23 cellular contexts compared by ENCODE assay signal in genomic region chr10:23194966-23195845, GRCh38. TPM values are rescaled to one million over a fixed set of nuclear protein-coding genes. Genes with fewer than 3 reads are reported as not detected.
DNase-seq lines count a peak whose midpoint lies in the region; ATAC-seq, FAIRE-seq and TF ChIP-seq lines count a peak whose summit lies in the region.
"Had no signal": no experiment of that assay in that cellular context is flagged by ENCODE, and none has a peak within 500 bp of the region (broad histone marks: within the 10 kb centered on the region; RNA-seq: fewer than 3 reads in every experiment).

No MANE protein-coding gene starts in this region.

- no peak for TF ChIP-seq POLR2A in endothelial cell of umbilical vein (IDR thresholded peaks at IDR 0.05; ENCODE audit: low read depth, low read length)

- peak overlapping the region; percentile 63 for H3K4me3 Mint-ChIP-seq in nephron progenitor cell
- H3K4me3 Mint-ChIP-seq in stimulated activated effector memory CD8-positive, alpha-beta T cell treated with anti-CD3 and anti-CD28 coated beads, Interleukin-12 subunit alpha, Interleukin-12 subunit beta, amount 100 ng/mL, for 72 hours, result no peak overlapping the region

- no peaks in the 10 kb centered on the region for H3K79me2 ChIP-seq in endothelial cell of umbilical vein (ENCODE audit: control insufficient read depth, insufficient read depth, low read length)
- no peaks in the 10 kb centered on the region for H3K79me2 ChIP-seq in PC-3 (ENCODE audit: low read length)

- peaks cover 9% of the 10 kb centered on the region for H3K4me1 Mint-ChIP-seq in nephron progenitor cell
- no peaks in the 10 kb centered on the region for H3K4me1 Mint-ChIP-seq in stimulated activated effector memory CD8-positive, alpha-beta T cell treated with anti-CD3 and anti-CD28 coated beads, Interleukin-12 subunit alpha, Interleukin-12 subunit beta, amount 100 ng/mL, for 72 hours

- H3K27ac ChIP-seq in right cardiac atrium (ENCODE audit: low read length) (no peak overlapping the region), endothelial cell of umbilical vein (ENCODE audit: insufficient read depth, low read depth, low read length) (no peak overlapping the region), PC-3 (ENCODE audit: low read length) (no peak overlapping the region)
- H3K27ac ChIP-seq: breast epithelium, left lung, thyroid gland had no signal

- H3K9me3 Mint-ChIP-seq in nephron progenitor cell, result no peaks in the 10 kb centered on the region
- no peaks in the 10 kb centered on the region for H3K9me3 Mint-ChIP-seq in stimulated activated effector memory CD8-positive, alpha-beta T cell treated with anti-CD3 and anti-CD28 coated beads, Interleukin-12 subunit alpha, Interleukin-12 subunit beta, amount 100 ng/mL, for 72 hours

- H3K9ac ChIP-seq in endothelial cell of umbilical vein (replicated peaks; ENCODE audit: extremely low read depth, insufficient read depth, low read length) (no peak overlapping the region), PC-3 (ENCODE audit: low read length) (no peak overlapping the region)

- CTCF ChIA-PET in endothelial cell of umbilical vein (lab: Charles Lee), result no interaction called here
- CTCF ChIA-PET in PC-3 (lab: Charles Lee), result no interaction called here

- H3K4me3 ChIP-seq in right cardiac atrium (ENCODE audit: low read length), result peak overlapping the region; percentile 18
- no peak overlapping the region for H3K4me3 ChIP-seq in endothelial cell of umbilical vein (replicated peaks in 1 of 3; ENCODE audit: insufficient read depth in 1 of 3, low read depth in 1 of 3, low read length in 3 of 3)
- H3K4me3 ChIP-seq in PC-3 (ENCODE audit: low read length), result no peak overlapping the region
- H3K4me3 ChIP-seq: K562, left lung, thyroid gland had no signal

- no peak for ATAC-seq in right cardiac atrium
- ATAC-seq in left ventricle myocardium superior, result no peak
- no peak for ATAC-seq in GM21360 (IDR thresholded peaks at IDR 0.05; ENCODE audit: unreplicated experiment)
- no peak for ATAC-seq in PC-3
- ATAC-seq in GM18511 (IDR thresholded peaks at IDR 0.05; ENCODE audit: unreplicated experiment), result no peak
- no peak for ATAC-seq in stimulated activated effector memory CD8-positive, alpha-beta T cell treated with anti-CD3 and anti-CD28 coated beads, Interleukin-12 subunit alpha, Interleukin-12 subunit beta, amount 100 ng/mL, for 72 hours
- ATAC-seq: K562, left lung had no signal

- intact Hi-C loops in right cardiac atrium (cut with DNase I) (no loop called here), left ventricle myocardium superior (cut with micrococcal nuclease) (no loop called here), endothelial cell of umbilical vein (cut with micrococcal nuclease) (no loop called here), PC-3 (cut with micrococcal nuclease) (no loop called here)

- H3K36me3 ChIP-seq in endothelial cell of umbilical vein (ENCODE audit: control insufficient read depth in 2 of 2, extremely low read depth in 1 of 2, insufficient read depth in 2 of 2, low read length in 2 of 2) (no peaks in the 10 kb centered on the region), PC-3 (ENCODE audit: low read depth, low read length) (no peaks in the 10 kb centered on the region)
- H3K36me3 ChIP-seq: breast epithelium, left lung, thyroid gland had no signal

- no TSS peak for BruUV-seq in endothelial cell of umbilical vein (replicated peaks; lab: Mats Ljungman, UMichigan)
- BruUV-seq in PC-3 (replicated peaks; lab: Mats Ljungman, UMichigan), result no TSS peak

- H3K9me2 ChIP-seq in PC-3 (replicated peaks; ENCODE audit: low read length), result no peaks in the 10 kb centered on the region

- no peak for TF ChIP-seq CTCF in endothelial cell of umbilical vein (IDR thresholded peaks at IDR 0.05; ENCODE audit: extremely low read depth in 1 of 2, insufficient read depth in 1 of 2, low read depth in 1 of 2, low read length in 2 of 2)
- TF ChIP-seq CTCF in nephron progenitor cell (IDR thresholded peaks at IDR 0.05), result no peak
- no peak for TF ChIP-seq CTCF in PC-3 (conservative IDR thresholded peaks at IDR 0.05; ENCODE audit: low read depth, low read length)

- no peaks in the 10 kb centered on the region for H3K9me3 ChIP-seq in right cardiac atrium (ENCODE audit: control insufficient read depth, low read length)
- no peaks in the 10 kb centered on the region for H3K9me3 ChIP-seq in endothelial cell of umbilical vein (replicated peaks; ENCODE audit: control insufficient read depth, insufficient read depth, low read length)
- no peaks in the 10 kb centered on the region for H3K9me3 ChIP-seq in PC-3 (ENCODE audit: low read length)
- H3K9me3 ChIP-seq: breast epithelium, left lung, thyroid gland had no signal

- H3K4me1 ChIP-seq in right cardiac atrium (ENCODE audit: control insufficient read depth, insufficient read depth, low read length), result peaks cover 8% of the 10 kb centered on the region
- H3K4me1 ChIP-seq in endothelial cell of umbilical vein (ENCODE audit: control insufficient read depth, extremely low read depth, insufficient read depth, low read length), result no peaks in the 10 kb centered on the region
- H3K4me1 ChIP-seq in PC-3 (ENCODE audit: insufficient read depth, low read length), result no peaks in the 10 kb centered on the region
- H3K4me1 ChIP-seq: breast epithelium had no signal

- H3K36me3 Mint-ChIP-seq in nephron progenitor cell (ENCODE audit: low read depth), result no peaks in the 10 kb centered on the region
- H3K36me3 Mint-ChIP-seq in stimulated activated effector memory CD8-positive, alpha-beta T cell treated with anti-CD3 and anti-CD28 coated beads, Interleukin-12 subunit alpha, Interleukin-12 subunit beta, amount 100 ng/mL, for 72 hours, result no peaks in the 10 kb centered on the region
- H3K36me3 Mint-ChIP-seq: CD14-positive monocyte had no signal

- no peak overlapping the region for H3K27ac Mint-ChIP-seq in nephron progenitor cell
- H3K27ac Mint-ChIP-seq in stimulated activated effector memory CD8-positive, alpha-beta T cell treated with anti-CD3 and anti-CD28 coated beads, Interleukin-12 subunit alpha, Interleukin-12 subunit beta, amount 100 ng/mL, for 72 hours, result no peak overlapping the region
- H3K27ac Mint-ChIP-seq: CD14-positive monocyte had no signal

- H2AFZ ChIP-seq in endothelial cell of umbilical vein (ENCODE audit: low read depth, low read length) (no peak overlapping the region), PC-3 (ENCODE audit: low read length) (no peak overlapping the region)

- 3% methylated on average over 70 of the region's 70 CpGs for WGBS in right cardiac atrium

- no peaks in the 10 kb centered on the region for H3K9me1 ChIP-seq in endothelial cell of umbilical vein (replicated peaks; ENCODE audit: control insufficient read depth, extremely low read depth, insufficient read depth, low read length)

- no peak for FAIRE-seq in endothelial cell of umbilical vein (lab: Jason Lieb, UNC)
- FAIRE-seq: G401.6, K562 had no signal

- no peaks in the 10 kb centered on the region for H3F3A ChIP-seq in PC-3 (ENCODE audit: low read length, unreplicated experiment)

- H3K27me3 Mint-ChIP-seq in nephron progenitor cell (ENCODE audit: low read depth, poor library complexity), result peaks cover 98% of the 10 kb centered on the region

- H3K4me2 ChIP-seq in endothelial cell of umbilical vein (ENCODE audit: insufficient read depth, low read length), result no peak overlapping the region
- H3K4me2 ChIP-seq in PC-3 (ENCODE audit: low read length), result no peak overlapping the region

- H3K27me3 ChIP-seq in right cardiac atrium (ENCODE audit: control insufficient read depth, insufficient read depth) (no peaks in the 10 kb centered on the region), endothelial cell of umbilical vein (ENCODE audit: control insufficient read depth in 2 of 2, insufficient read depth in 2 of 2, low read length in 2 of 2) (peaks cover 73 to 93% of the 10 kb centered on the region in 2 experiments), PC-3 (ENCODE audit: low read length) (peaks cover 45% of the 10 kb centered on the region)

- DNase-seq in right cardiac atrium (no peak), left ventricle myocardium superior (no peak), endothelial cell of umbilical vein (ENCODE audit: low read depth, low spot score) (no peak), nephron progenitor cell (no peak), PC-3 (no peak)
- DNase-seq in stimulated activated effector memory CD8-positive, alpha-beta T cell treated with anti-CD3 and anti-CD28 coated beads, Interleukin-12 subunit alpha, Interleukin-12 subunit beta, amount 100 ng/mL, for 72 hours (ENCODE audit: low spot score in 2 of 2), result no peak
- DNase-seq: activated CD8-positive, alpha-beta memory T cell treated with anti-CD3 and anti-CD28 coated beads, Interleukin-2, amount 50 U/mL, for 48 hours; activated effector memory CD4-positive, alpha-beta T cell treated with anti-CD3 and anti-CD28 coated beads, Interleukin-2, amount 50 U/mL, for 16 hours; NCI-H1436 treated with DMSO at 0.1 percent for 48 hours; NCI-H69; SIG-M5; stimulated activated naive CD4-positive, alpha-beta T cell; thyroid gland had no signal

- no peaks in the 10 kb centered on the region for H4K20me1 ChIP-seq in endothelial cell of umbilical vein (replicated peaks; ENCODE audit: control insufficient read depth, extremely low read depth, insufficient read depth, low read length)
- no peaks in the 10 kb centered on the region for H4K20me1 ChIP-seq in PC-3 (ENCODE audit: low read length)

- dilution Hi-C loops in endothelial cell of umbilical vein (cut with MboI; ENCODE audit: extremely low pct_ligation_motif_present, low sequenced_read_pairs), result no loop called here

- POLR2A ChIA-PET in endothelial cell of umbilical vein (lab: Charles Lee) (no interaction called here), PC-3 (lab: Charles Lee; ENCODE audit: unreplicated experiment) (no interaction called here)

TF ChIP-seq in endothelial cell of umbilical vein, 7 proteins besides CTCF, POLR2A, EP300 and RAD21:
- TF ChIP-seq POLR2AphosphoS5 (IDR thresholded peaks at IDR 0.05; ENCODE audit: insufficient read depth, low read depth, low read length), result no peak
- peak; percentile 70 for TF ChIP-seq EZH2 (IDR thresholded peaks at IDR 0.05; ENCODE audit: borderline replicate concordance, low read depth, low read length, severe bottlenecking)

RNA-seq across cellular contexts. Expression of gene PTF1A, which starts 3.1 kb away (rescaled TPM):
- not detected for total RNA-seq in right cardiac atrium
- polyA plus RNA-seq in right cardiac atrium, result not detected
- not detected for total RNA-seq in left ventricle myocardium superior
- total RNA-seq in endothelial cell of umbilical vein, result not detected in 2 replicates
- polyA plus RNA-seq in endothelial cell of umbilical vein, result not detected in 2 replicates
- not detected in 2 replicates for polyA plus RNA-seq in endothelial cell of umbilical vein (2011; cell fraction: cytosol; rRNA removed)
- polyA plus RNA-seq in endothelial cell of umbilical vein (2011; cell fraction: nucleus; rRNA removed), result not detected in 2 replicates
- polyA plus RNA-seq in endothelial cell of umbilical vein (2012), result not detected in 2 replicates
- polyA minus RNA-seq in endothelial cell of umbilical vein, result not detected in 2 replicates
- polyA minus RNA-seq in endothelial cell of umbilical vein (2011; cell fraction: cytosol; rRNA and poly(A)+ RNA removed), result not detected
- polyA minus RNA-seq in endothelial cell of umbilical vein (2011; cell fraction: nucleus; rRNA and poly(A)+ RNA removed), result not detected in 2 replicates
- total RNA-seq in PC-3 (2014; rRNA removed), result not detected in 2 replicates
- total RNA-seq: breast epithelium; fibroblast of villous mesenchyme; K562; left lung; osteocyte; T-helper 1 cell treated with Interleukin-12 subunit alpha and Interleukin-12 subunit beta and Interleukin-4 antibody, amounts not matched to agents 30 ng/mL and 1 ng/mL, for 36 hours; thyroid gland had no signal
- polyA plus RNA-seq: CD14-positive monocyte, K562 had no signal
